Comparison of ENCODE assay signal across 20 cellular contexts in the genomic region with DNA sequence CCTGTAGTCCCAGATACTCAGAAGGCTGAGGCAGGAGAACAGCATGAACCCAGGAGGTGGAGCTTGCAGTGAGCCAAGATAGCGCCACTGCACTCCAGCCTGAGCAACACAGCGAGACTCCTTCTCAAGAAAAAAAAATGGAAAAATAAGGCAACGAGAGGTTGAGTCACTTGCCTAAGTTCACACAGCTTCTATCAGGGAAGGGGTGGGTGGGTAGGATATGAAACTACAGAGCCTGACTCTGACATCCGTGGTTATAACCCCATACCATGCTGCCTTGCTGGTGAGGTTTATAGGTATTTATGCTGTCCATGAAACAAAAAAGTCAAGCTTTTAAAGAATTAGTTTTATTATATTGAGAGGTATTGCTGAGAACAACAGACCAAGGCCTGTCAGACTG.
DNase-seq lines count a peak whose midpoint lies in the region; ATAC-seq and TF ChIP-seq lines count a peak whose summit lies in the region.
"Had no signal": no experiment of that assay in that cellular context is flagged by ENCODE, and none has a peak within 500 bp of the region (broad histone marks: within the 10 kb centered on the region; RNA-seq: fewer than 3 reads in every experiment).

No MANE protein-coding gene starts in this region.

- TF ChIP-seq CTCF in fibroblast of mammary gland (conservative IDR thresholded peaks at IDR 0.05; ENCODE audit: control insufficient read depth, insufficient read depth, low read depth, low read length) = no peak

- DNase-seq in activated effector memory CD4-positive, alpha-beta T cell treated with anti-CD3 and anti-CD28 coated beads, Interleukin-2, amount 50 U/mL, for 16 hours = peak; percentile 5
- DNase-seq in activated effector memory CD4-positive, alpha-beta T cell treated with Interleukin-2 at 50 U/mL for 16 hours = no peak
- DNase-seq in NCI-H226 (peak; percentile 43), fibroblast of mammary gland (ENCODE audit: low read depth) (peak; percentile 53), GOT3 (lab: John Stamatoyannopoulos, UW) (no peak), DMS79 treated with DMSO at 0.1 percent for 48 hours (lab: John Stamatoyannopoulos, UW) (no peak), posterior cingulate gyrus (no peak)
- DNase-seq in stimulated activated naive CD8-positive, alpha-beta T cell treated with anti-CD3 and anti-CD28 coated beads, Interleukin-15, Interleukin-2, amounts not matched to agents 100 U/mL and 50 U/mL, for 24 hours = no peak
- DNase-seq: activated CD4-positive, alpha-beta memory T cell treated with anti-CD3 and anti-CD28 coated beads, Interleukin-2, amount 10 ng/mL, durations not matched to agents 7 days and 5 days; colonic mucosa; DMS53; NCI-H146; NCI-H774; nucleus accumbens; SHP77 treated with DMSO at 0.1 percent for 48 hours; sigmoid colon; T-cell had no signal

- peak; percentile 88 for ATAC-seq in stimulated activated naive CD8-positive, alpha-beta T cell treated with anti-CD3 and anti-CD28 coated beads, Interleukin-15, Interleukin-2, amounts not matched to agents 100 U/mL and 50 U/mL, for 24 hours
- ATAC-seq: CD8-positive, alpha-beta T cell; T-cell had no signal

- intact Hi-C loops in posterior cingulate gyrus (cut with DNase I) = no loop called here

- H3K4me3 ChIP-seq in fibroblast of mammary gland (ENCODE audit: control insufficient read depth, low read depth, low read length) = no peak overlapping the region
- H3K4me3 ChIP-seq: ascending aorta, colonic mucosa, HAP-1, sigmoid colon had no signal

Comparison
In these comparisons a context has a peak if more than half of its experiments do, and no peak if none do; other contexts are left out.
1. DNase-seq: peak in activated effector memory CD4-positive, alpha-beta T cell treated with anti-CD3 and anti-CD28 coated beads, Interleukin-2, amount 50 U/mL, for 16 hours (single experiment), NCI-H226 (single experiment) and fibroblast of mammary gland (single experiment); none in activated effector memory CD4-positive, alpha-beta T cell treated with Interleukin-2 at 50 U/mL for 16 hours (single experiment), stimulated activated naive CD8-positive, alpha-beta T cell treated with anti-CD3 and anti-CD28 coated beads, Interleukin-15, Interleukin-2, amounts not matched to agents 100 U/mL and 50 U/mL, for 24 hours (single experiment), GOT3 (single experiment), DMS79 treated with DMSO at 0.1 percent for 48 hours (single experiment) and posterior cingulate gyrus (0 of 10).